In genomic region chr6:17885079-17885478, GRCh38 we compare ENCODE assay signal across 8 cellular contexts.
A peak's percentile ranks its signal among the peaks of the same experiment; 100 is the strongest.
DNase-seq lines count a peak whose midpoint lies in the region; ATAC-seq and TF ChIP-seq lines count a peak whose summit lies in the region.

No MANE protein-coding gene starts in this region.

- POLR2A ChIA-PET in naive thymus-derived CD4-positive, alpha-beta T cell (lab: Charles Lee) = no interaction called here

- peak; percentile 56 for ATAC-seq in GM19043 (IDR thresholded peaks at IDR 0.05; ENCODE audit: low read depth, unreplicated experiment)
- ATAC-seq in HG02623 (IDR thresholded peaks at IDR 0.05; ENCODE audit: unreplicated experiment) = peak; percentile 30
- ATAC-seq in naive thymus-derived CD4-positive, alpha-beta T cell = peak; percentile 58

- no peak overlapping the region for H3K27ac ChIP-seq in naive thymus-derived CD4-positive, alpha-beta T cell (ENCODE audit: low read depth, low read length)
- peak overlapping the region in 1 of 4 donors; percentile 30 for H3K27ac ChIP-seq in sigmoid colon

- H3K27me3 ChIP-seq in naive thymus-derived CD4-positive, alpha-beta T cell (ENCODE audit: control insufficient read depth in 2 of 2, insufficient read depth in 2 of 2, low read length in 2 of 2) = no peaks in the 10 kb centered on the region
- no peaks in the 10 kb centered on the region for H3K27me3 ChIP-seq in sigmoid colon

- no peaks in the 10 kb centered on the region for H3K4me1 ChIP-seq in naive thymus-derived CD4-positive, alpha-beta T cell (ENCODE audit: control insufficient read depth in 2 of 2, insufficient read depth in 2 of 2, low read length in 2 of 2)
- peaks cover 0 to 30% (median 24%) of the 10 kb centered on the region in 4 donors for H3K4me1 ChIP-seq in sigmoid colon

- no peaks in the 10 kb centered on the region for H3K36me3 Mint-ChIP-seq in naive thymus-derived CD4-positive, alpha-beta T cell

- WGBS in sigmoid colon, 2 donors = 61 to 82% methylated on average over 1 of the region's 1 CpG

- CTCF ChIA-PET in naive thymus-derived CD4-positive, alpha-beta T cell (lab: Charles Lee) = no interaction called here

- no peaks in the 10 kb centered on the region for H3K36me3 ChIP-seq in naive thymus-derived CD4-positive, alpha-beta T cell (ENCODE audit: control insufficient read depth in 2 of 3, insufficient read depth in 3 of 3, low read length in 3 of 3)
- no peaks in the 10 kb centered on the region for H3K36me3 ChIP-seq in sigmoid colon

- H3K4me3 Mint-ChIP-seq in naive thymus-derived CD4-positive, alpha-beta T cell = peak overlapping the region in 6 of 10 donors; percentile 19 to 62 (median 44)

- no peaks in the 10 kb centered on the region for H3K9me3 ChIP-seq in naive thymus-derived CD4-positive, alpha-beta T cell (ENCODE audit: control insufficient read depth in 2 of 3, low read length in 3 of 3)
- H3K9me3 ChIP-seq in sigmoid colon = no peaks in the 10 kb centered on the region

- no peak overlapping the region for H3K27ac Mint-ChIP-seq in naive thymus-derived CD4-positive, alpha-beta T cell

- no peak for TF ChIP-seq CTCF in sigmoid colon (IDR thresholded peaks at IDR 0.05)

- H3K4me1 Mint-ChIP-seq in naive thymus-derived CD4-positive, alpha-beta T cell = peaks cover 0 to 19% (median 11%) of the 10 kb centered on the region in 7 donors

- peaks cover 4 to 28% (median 25%) of the 10 kb centered on the region in 5 donors for H3K27me3 Mint-ChIP-seq in naive thymus-derived CD4-positive, alpha-beta T cell

- H3K9me3 Mint-ChIP-seq in naive thymus-derived CD4-positive, alpha-beta T cell = peaks cover 0 to 3% (median 0%) of the 10 kb centered on the region in 11 donors

- DNase-seq in NOMO-1 treated with DMSO at 0.1 percent for 48 hours (lab: John Stamatoyannopoulos, UW; ENCODE audit: unreplicated experiment) (peak; percentile 58), sigmoid colon (no peak), NCI-H1048 (lab: John Stamatoyannopoulos, UW) (no peak), NCI-H1694 (lab: John Stamatoyannopoulos, UW) (no peak)
- DNase-seq in naive thymus-derived CD4-positive, alpha-beta T cell = no peak
- no peak for DNase-seq in stimulated activated CD4-positive, alpha-beta T cell treated with anti-CD3 and anti-CD28 coated beads, Interleukin-12 subunit alpha, Interleukin-12 subunit beta, amount 100 ng/mL, for 4 hours

- intact Hi-C loops in naive thymus-derived CD4-positive, alpha-beta T cell (cut with micrococcal nuclease) = no loop called here
- intact Hi-C loops in sigmoid colon (cut with DNase I) = no loop called here

- no peak for TF ChIP-seq EP300 in sigmoid colon (IDR thresholded peaks at IDR 0.05)

- H3K4me3 ChIP-seq in naive thymus-derived CD4-positive, alpha-beta T cell (ENCODE audit: low read length) = no peak overlapping the region
- H3K4me3 ChIP-seq in sigmoid colon = no peak overlapping the region

- TF ChIP-seq POLR2A in sigmoid colon (IDR thresholded peaks at IDR 0.05) = no peak
